In the genomic region with DNA sequence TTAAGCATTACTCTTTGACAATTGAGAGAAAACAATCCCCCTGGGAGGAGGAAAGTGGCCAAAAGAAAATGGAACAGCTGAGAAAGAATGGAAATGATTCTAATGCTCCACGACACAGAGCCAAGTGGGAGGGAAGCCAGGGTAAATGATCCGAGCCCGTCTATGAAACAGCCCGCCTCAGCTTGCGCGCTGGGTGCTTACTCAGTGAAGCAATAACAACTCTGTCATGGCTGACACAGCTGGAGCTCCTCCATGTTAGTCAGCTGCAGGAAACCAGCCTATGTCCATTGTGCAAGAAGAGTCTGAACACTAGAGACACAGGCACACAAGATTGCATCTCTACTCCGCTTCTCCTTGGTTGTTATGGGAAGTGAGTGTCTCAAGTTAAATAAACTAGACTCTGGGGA, we compare ENCODE assay signal across 1 cellular context.
TF ChIP-seq lines count a peak whose summit lies in the region.

No MANE protein-coding gene starts in this region.

TF ChIP-seq in SK-N-SH, 30 proteins besides CTCF, POLR2A, EP300 and RAD21 (continued from another document):
- TF ChIP-seq USF1 (IDR thresholded peaks at IDR 0.05; ENCODE audit: borderline replicate concordance, low read depth) (no peak), ZBTB33 (IDR thresholded peaks at IDR 0.05; ENCODE audit: borderline replicate concordance, low read depth) (no peak), ELF1 (IDR thresholded peaks at IDR 0.05) (no peak)
TF ChIP-seq in SK-N-SH: peak in this region for 0.
